Comparison of ENCODE assay signal across 25 cellular contexts in the genomic region with DNA sequence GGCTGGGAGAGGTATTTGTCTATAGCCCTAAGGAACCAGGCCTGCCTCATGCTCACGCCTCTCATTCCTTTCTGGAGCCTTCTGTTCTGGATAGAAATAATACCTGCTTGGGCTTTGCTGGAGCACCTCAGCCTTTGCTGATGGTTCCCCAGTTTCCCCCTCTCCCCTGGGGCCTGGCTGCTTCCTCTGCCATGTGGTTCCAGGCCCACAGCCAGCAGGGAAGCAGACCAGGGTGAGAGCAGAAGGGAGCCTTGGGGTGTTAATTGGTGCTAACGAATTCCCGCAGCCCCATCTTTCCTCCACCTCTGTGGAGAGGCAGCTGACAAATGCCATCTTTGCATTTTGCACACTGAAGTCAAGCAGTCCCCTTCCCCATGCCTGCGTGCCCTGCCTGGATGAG. TPM values are rescaled to one million over a fixed set of nuclear protein-coding genes. Genes with fewer than 3 reads are reported as not detected.
"Had no signal": no experiment of that assay in that cellular context is flagged by ENCODE, and none has a peak within 500 bp of the region (broad histone marks: within the 10 kb centered on the region; RNA-seq: fewer than 3 reads in every experiment).

No MANE protein-coding gene starts in this region.

- H3K4me3 ChIP-seq: body of pancreas, colonic mucosa, dorsolateral prefrontal cortex, esophagus squamous epithelium, gastrocnemius medialis, prostate gland, transverse colon had no signal

- H3K9me3 Mint-ChIP-seq: activated CD4-positive, alpha-beta T cell treated with anti-CD3 and anti-CD28 coated beads, Interleukin-2, amount 10 ng/mL, durations not matched to agents 7 days and 5 days; activated CD8-positive, alpha-beta T cell treated with anti-CD3 and anti-CD28 coated beads for 36 hours; activated naive CD4-positive, alpha-beta T cell treated with anti-CD3 and anti-CD28 coated beads, Interleukin-2, amount 50 U/mL, for 24 hours; effector memory CD8-positive, alpha-beta T cell; naive B cell; neural crest cell; stimulated activated effector memory CD8-positive, alpha-beta T cell treated with anti-CD3 and anti-CD28 coated beads, Interleukin-12 subunit alpha, Interleukin-12 subunit beta, amount 100 ng/mL, for 72 hours had no signal

- H3K36me3 Mint-ChIP-seq: activated CD8-positive, alpha-beta memory T cell treated with anti-CD3 and anti-CD28 coated beads, Interleukin-2, amount 10 ng/mL, durations not matched to agents 7 days and 5 days; activated naive CD4-positive, alpha-beta T cell treated with anti-CD3 and anti-CD28 coated beads, Interleukin-2, amount 50 U/mL, for 24 hours; naive B cell; stimulated activated effector memory CD8-positive, alpha-beta T cell treated with anti-CD3 and anti-CD28 coated beads, Interleukin-12 subunit alpha, Interleukin-12 subunit beta, amount 100 ng/mL, for 72 hours had no signal

- H3K27ac ChIP-seq: body of pancreas, colonic mucosa, dorsolateral prefrontal cortex, esophagus squamous epithelium, gastrocnemius medialis, prostate gland, transverse colon, WERI-Rb-1 had no signal

- H3K4me3 Mint-ChIP-seq: activated CD4-positive, alpha-beta T cell treated with anti-CD3 and anti-CD28 coated beads, Interleukin-2, amount 10 ng/mL, durations not matched to agents 7 days and 5 days; activated CD8-positive, alpha-beta memory T cell treated with anti-CD3 and anti-CD28 coated beads, Interleukin-2, amount 10 ng/mL, durations not matched to agents 7 days and 5 days; activated CD8-positive, alpha-beta T cell treated with anti-CD3 and anti-CD28 coated beads for 36 hours; activated naive CD4-positive, alpha-beta T cell treated with anti-CD3 and anti-CD28 coated beads, Interleukin-2, amount 50 U/mL, for 24 hours; effector memory CD8-positive, alpha-beta T cell; naive B cell; neural crest cell; stimulated activated effector memory CD8-positive, alpha-beta T cell treated with anti-CD3 and anti-CD28 coated beads, Interleukin-12 subunit alpha, Interleukin-12 subunit beta, amount 100 ng/mL, for 72 hours had no signal

- H3K4me1 Mint-ChIP-seq: activated CD4-positive, alpha-beta T cell treated with anti-CD3 and anti-CD28 coated beads, Interleukin-2, amount 10 ng/mL, durations not matched to agents 7 days and 5 days; activated CD8-positive, alpha-beta memory T cell treated with anti-CD3 and anti-CD28 coated beads, Interleukin-2, amount 10 ng/mL, durations not matched to agents 7 days and 5 days had no signal

- ATAC-seq: activated CD8-positive, alpha-beta memory T cell treated with anti-CD3 and anti-CD28 coated beads, Interleukin-2, amount 10 ng/mL, durations not matched to agents 7 days and 5 days; activated CD8-positive, alpha-beta T cell treated with anti-CD3 and anti-CD28 coated beads for 36 hours; body of pancreas; effector memory CD8-positive, alpha-beta T cell; gastrocnemius medialis; left colon had no signal

- H3K9me3 ChIP-seq: body of pancreas, colonic mucosa, esophagus squamous epithelium, gastrocnemius medialis, prostate gland, transverse colon had no signal

- H3K36me3 ChIP-seq: colonic mucosa, esophagus squamous epithelium, gastrocnemius medialis, prostate gland, transverse colon, WERI-Rb-1 had no signal

- H3K27ac Mint-ChIP-seq: activated CD4-positive, alpha-beta T cell treated with anti-CD3 and anti-CD28 coated beads, Interleukin-2, amount 10 ng/mL, durations not matched to agents 7 days and 5 days; activated CD8-positive, alpha-beta memory T cell treated with anti-CD3 and anti-CD28 coated beads, Interleukin-2, amount 10 ng/mL, durations not matched to agents 7 days and 5 days; activated CD8-positive, alpha-beta T cell treated with anti-CD3 and anti-CD28 coated beads for 36 hours; activated naive CD4-positive, alpha-beta T cell treated with anti-CD3 and anti-CD28 coated beads, Interleukin-2, amount 50 U/mL, for 24 hours; effector memory CD8-positive, alpha-beta T cell; stimulated activated effector memory CD8-positive, alpha-beta T cell treated with anti-CD3 and anti-CD28 coated beads, Interleukin-12 subunit alpha, Interleukin-12 subunit beta, amount 100 ng/mL, for 72 hours had no signal

- H3K27me3 ChIP-seq: body of pancreas, colonic mucosa, gastrocnemius medialis had no signal

- DNase-seq: activated CD4-positive, alpha-beta T cell treated with anti-CD3 and anti-CD28 coated beads, Interleukin-2, amount 10 ng/mL, durations not matched to agents 7 days and 5 days; activated CD4-positive, CD25-positive, alpha-beta regulatory T cell treated with anti-CD3 and anti-CD28 coated beads, Interleukin-2, amount 50 U/mL, for 72 hours; activated CD8-positive, alpha-beta memory T cell treated with anti-CD3 and anti-CD28 coated beads, Interleukin-2, amount 10 ng/mL, durations not matched to agents 7 days and 5 days; activated CD8-positive, alpha-beta T cell treated with anti-CD3 and anti-CD28 coated beads for 36 hours; activated gamma-delta T cell treated with Interleukin-2 at 50 U/mL for 16 hours; anterior cingulate cortex; body of pancreas; central memory CD4-positive, alpha-beta T cell; colonic mucosa; dorsolateral prefrontal cortex; effector memory CD8-positive, alpha-beta T cell; esophagus squamous epithelium; gastrocnemius medialis; left colon; naive B cell; stimulated activated CD4-positive, alpha-beta T cell treated with anti-CD3 and anti-CD28 coated beads, Interleukin-12 subunit alpha, Interleukin-12 subunit beta, amount 100 ng/mL, for 4 hours; T-helper 1 cell; transverse colon; WERI-Rb-1 had no signal

- FAIRE-seq: islet of Langerhans, TTC549 had no signal

- H3K4me1 ChIP-seq: body of pancreas, colonic mucosa, esophagus squamous epithelium, gastrocnemius medialis, prostate gland, transverse colon had no signal

RNA-seq across cellular contexts. Expression of a gene that starts 13.1 kb away (rescaled TPM):
- total RNA-seq: activated CD4-positive, alpha-beta T cell treated with anti-CD3 and anti-CD28 coated beads, Interleukin-2, amount 10 ng/mL, durations not matched to agents 7 days and 5 days; activated CD8-positive, alpha-beta memory T cell treated with anti-CD3 and anti-CD28 coated beads, Interleukin-2, amount 10 ng/mL, durations not matched to agents 7 days and 5 days; activated CD8-positive, alpha-beta T cell treated with anti-CD3 and anti-CD28 coated beads for 36 hours had no signal
